Comparison of ENCODE assay signal across 27 cellular contexts in genomic region chr15:31169558-31169957, GRCh38.
A peak's percentile ranks its signal among the peaks of the same experiment; 100 is the strongest.
DNase-seq lines count a peak whose midpoint lies in the region; ATAC-seq and TF ChIP-seq lines count a peak whose summit lies in the region.
"Had no signal": no experiment of that assay in that cellular context is flagged by ENCODE, and none has a peak within 500 bp of the region (broad histone marks: within the 10 kb centered on the region; RNA-seq: fewer than 3 reads in every experiment).

No MANE protein-coding gene starts in this region.

- H3K27me3 ChIP-seq in H7 (ENCODE audit: control insufficient read depth, insufficient read depth, low read length) (no peaks in the 10 kb centered on the region), esophagus muscularis mucosa (no peaks in the 10 kb centered on the region)
- H3K27me3 ChIP-seq: Peyer's patch had no signal

- TF ChIP-seq POLR2A in esophagus muscularis mucosa (IDR thresholded peaks at IDR 0.05; ENCODE audit: low read depth): no peak
- TF ChIP-seq POLR2A in GM18505 (IDR thresholded peaks at IDR 0.05; ENCODE audit: borderline replicate concordance, extremely low read depth, insufficient read depth, insufficient read length): no peak

- TF ChIP-seq CTCF in GM10248 (IDR thresholded peaks at IDR 0.05; ENCODE audit: control extremely low read depth, extremely low read depth, low read depth, missing control alignments): no peak
- TF ChIP-seq CTCF in esophagus muscularis mucosa (IDR thresholded peaks at IDR 0.05): no peak

- H3K4me1 ChIP-seq in esophagus muscularis mucosa: no peaks in the 10 kb centered on the region
- H3K4me1 ChIP-seq: A549, Peyer's patch had no signal

- WGBS in esophagus muscularis mucosa: 80% methylated on average over 7 of the region's 7 CpGs

- no peak for ATAC-seq in HG03354 (IDR thresholded peaks at IDR 0.05; ENCODE audit: poor library complexity, severe bottlenecking, unreplicated experiment)
- ATAC-seq in GM18505 (IDR thresholded peaks at IDR 0.05; ENCODE audit: unreplicated experiment): no peak
- ATAC-seq: HCT116, HepG2 had no signal

- intact Hi-C loops in esophagus muscularis mucosa (cut with DNase I): no loop called here

- H3K36me3 ChIP-seq in H7 (replicated peaks; ENCODE audit: control insufficient read depth, insufficient read depth, low read length) (no peaks in the 10 kb centered on the region), esophagus muscularis mucosa (no peaks in the 10 kb centered on the region)
- H3K36me3 ChIP-seq: Peyer's patch had no signal

- peak; percentile 11 for DNase-seq in AG20443 (ENCODE audit: low spot score)
- peak; percentile 59 for DNase-seq in GM10248 (ENCODE audit: extremely low spot score)
- DNase-seq in H7: peak; percentile 30
- peak; percentile 45 for DNase-seq in esophagus muscularis mucosa (ENCODE audit: extremely low spot score)
- no peak for DNase-seq in NCI-H1694 (lab: John Stamatoyannopoulos, UW)
- DNase-seq: C1 segment of cervical spinal cord; CD4-positive, alpha-beta memory T cell; COR-L47; DMS 273 treated with DMSO at 0.1 percent for 48 hours; DMS79; EL; GDM1; Kasumi-1; NCI-H1048; NCI-H1417; NCI-H1694 treated with DMSO at 0.1 percent for 48 hours; NCI-H2081; NCI-H2227 treated with DMSO at 0.1 percent for 48 hours; NCI-H526 treated with DMSO at 0.1 percent for 48 hours; OCI-M1; Peyer's patch; SHP77 treated with DMSO at 0.1 percent for 48 hours had no signal

- POLR2A ChIA-PET in GM10248 (lab: Yijun Ruan, JAX): interaction anchor here (0.6 kb wide), 1 partner anchor 489 kb away, joined by 4 read pairs; no protein-coding TSS in a partner anchor

- H3K27ac ChIP-seq in esophagus muscularis mucosa (replicated peaks in 1 of 4): no peak overlapping the region
- H3K27ac ChIP-seq: A549, Peyer's patch had no signal

- no peaks in the 10 kb centered on the region for H3K9me3 ChIP-seq in esophagus muscularis mucosa
- H3K9me3 ChIP-seq: A549, Peyer's patch had no signal

- H3K4me3 ChIP-seq in H7 (ENCODE audit: insufficient read depth, low read depth, low read length) (no peak overlapping the region), esophagus muscularis mucosa (no peak overlapping the region)
- H3K4me3 ChIP-seq: A549, Peyer's patch had no signal

- TF ChIP-seq EP300 in esophagus muscularis mucosa (IDR thresholded peaks at IDR 0.05): no peak

- CTCF ChIA-PET in GM10248 (lab: Yijun Ruan, JAX): interaction anchor here (1.0 kb wide), 1 partner anchor 10 kb away, joined by 3 read pairs; no protein-coding TSS in a partner anchor
